14 cellular contexts compared by ENCODE assay signal in the genomic region with DNA sequence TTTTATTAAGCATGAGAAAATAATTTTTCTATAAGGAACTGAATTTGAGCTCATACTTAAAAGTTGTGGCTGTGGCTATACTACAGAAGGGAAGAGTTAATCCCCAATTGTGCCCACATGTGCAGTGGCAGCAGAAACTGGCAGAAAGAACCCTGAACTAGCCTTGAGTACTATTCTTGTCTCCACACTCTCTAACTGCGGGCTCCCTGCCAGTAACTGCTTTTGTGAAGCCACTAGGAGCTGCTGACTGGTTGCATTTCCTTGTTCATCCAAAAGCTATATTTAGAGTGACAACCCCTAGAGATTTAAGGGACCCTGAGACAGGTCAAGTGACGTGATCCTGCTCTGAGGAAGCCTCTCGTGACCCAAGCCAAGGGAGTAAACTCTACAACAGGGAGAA.
DNase-seq lines count a peak whose midpoint lies in the region; ATAC-seq, FAIRE-seq and TF ChIP-seq lines count a peak whose summit lies in the region.
"Had no signal": no experiment of that assay in that cellular context is flagged by ENCODE, and none has a peak within 500 bp of the region (broad histone marks: within the 10 kb centered on the region; RNA-seq: fewer than 3 reads in every experiment).

No MANE protein-coding gene starts in this region.

- H3K27me3 ChIP-seq in gastrocnemius medialis (no peaks in the 10 kb centered on the region), colonic mucosa (no peaks in the 10 kb centered on the region)

- no peak overlapping the region for H3K9ac ChIP-seq in colonic mucosa (ENCODE audit: low read depth in 2 of 2, low read length in 2 of 2)

- H3K27ac ChIP-seq in gastrocnemius medialis (peak overlapping the region; percentile 36 to 64 (median 54)), colonic mucosa (no peak overlapping the region)

- CTCF ChIA-PET in HEK293T (lab: Yijun Ruan, JAX): interaction anchor here (0.6 kb wide), 1 partner anchor 72 kb away, joined by 4 read pairs; no protein-coding TSS in a partner anchor

- no peak for TF ChIP-seq POLR2A in gastrocnemius medialis (IDR thresholded peaks at IDR 0.05)
- no peak for TF ChIP-seq POLR2A in GM12892 (IDR thresholded peaks at IDR 0.05; ENCODE audit: low read depth, low read length)

- ATAC-seq in gastrocnemius medialis: peak; percentile 82 to 87

- no peak overlapping the region for H3K4me3 ChIP-seq in astrocyte of the spinal cord (ENCODE audit: low read depth, low read length)
- peak overlapping the region in 1 of 4 donors; percentile 7 for H3K4me3 ChIP-seq in gastrocnemius medialis
- H3K4me3 ChIP-seq in colonic mucosa: no peak overlapping the region

- POLR2A ChIA-PET in HEK293T (lab: Yijun Ruan, JAX): no interaction called here

- H3K4me1 ChIP-seq in gastrocnemius medialis (peaks cover 33 to 37% of the 10 kb centered on the region in 2 donors), colonic mucosa (no peaks in the 10 kb centered on the region)

- intact Hi-C loops in gastrocnemius medialis (cut with DNase I; ENCODE audit: low total_unique reads): no loop called here
- intact Hi-C loops in colonic mucosa (cut with DNase I): no loop called here

- TF ChIP-seq CTCF in astrocyte of the spinal cord (IDR thresholded peaks at IDR 0.05; ENCODE audit: low read depth, low read length) (no peak), gastrocnemius medialis (IDR thresholded peaks at IDR 0.05 in 4 of 5, conservative IDR thresholded peaks at IDR 0.05 in 1 of 5) (no peak), colonic mucosa (IDR thresholded peaks at IDR 0.05) (no peak)

- H3K36me3 ChIP-seq in gastrocnemius medialis (no peaks in the 10 kb centered on the region), colonic mucosa (no peaks in the 10 kb centered on the region)

- in situ Hi-C loops in astrocyte of the spinal cord (cut with HindIII; ENCODE audit: low sequenced_read_pairs): no loop called here
- in situ Hi-C loops in gastrocnemius medialis (cut with MboI; ENCODE audit: low sequenced_read_pairs in 4 of 4): no loop called here

- no peak for FAIRE-seq in GM12892 (lab: Jason Lieb, UNC)
- FAIRE-seq: HTR-8/SVneo, small intestine had no signal

- no peaks in the 10 kb centered on the region for H3K9me3 ChIP-seq in gastrocnemius medialis
- no peaks in the 10 kb centered on the region for H3K9me3 ChIP-seq in colonic mucosa

- peak; percentile 43 to 64 for DNase-seq in Kasumi-1 (lab: John Stamatoyannopoulos, UW)
- peak; percentile 33 for DNase-seq in astrocyte of the spinal cord (ENCODE audit: low read depth, low spot score)
- peak; percentile 30 for DNase-seq in kidney tubule cell (ENCODE audit: low spot score)
- DNase-seq in gastrocnemius medialis: peak; percentile 61 to 81
- DNase-seq in GM12892 (ENCODE audit: insufficient read length): no peak
- no peak for DNase-seq in HEK293T (ENCODE audit: extremely low spot score)
- no peak for DNase-seq in activated naive CD4-positive, alpha-beta T cell treated with anti-CD3 and anti-CD28 coated beads, Interleukin-2, amount 50 U/mL, for 16 hours
- DNase-seq in colonic mucosa: no peak
- DNase-seq: activated naive CD8-positive, alpha-beta T cell treated with anti-CD3 and anti-CD28 coated beads, Interleukin-2, amount 10 ng/mL, durations not matched to agents 7 days and 5 days; effector memory CD4-positive, alpha-beta T cell; NCI-H1694; small intestine; T-helper 9 cell had no signal

TF ChIP-seq in HEK293T, 16 proteins besides CTCF, POLR2A, EP300 and RAD21:
- no peak for TF ChIP-seq NFRKB (IDR thresholded peaks at IDR 0.05)
- TF ChIP-seq FOXA1 (IDR thresholded peaks at IDR 0.05): no peak
- TF ChIP-seq ELF4 (IDR thresholded peaks at IDR 0.05): no peak
- TF ChIP-seq FOXK2 (IDR thresholded peaks at IDR 0.05): no peak
- TF ChIP-seq LEF1 (IDR thresholded peaks at IDR 0.05; ENCODE audit: borderline replicate concordance): no peak
- no peak for TF ChIP-seq BHLHE40 (IDR thresholded peaks at IDR 0.05; ENCODE audit: borderline replicate concordance)
- no peak for TF ChIP-seq TARDBP (IDR thresholded peaks at IDR 0.05)
- TF ChIP-seq ARNT (IDR thresholded peaks at IDR 0.05): no peak
- no peak for TF ChIP-seq CTBP1 (IDR thresholded peaks at IDR 0.05; ENCODE audit: borderline replicate concordance)
- TF ChIP-seq ZNF384 (IDR thresholded peaks at IDR 0.05): no peak
- TF ChIP-seq, protein P1, sequence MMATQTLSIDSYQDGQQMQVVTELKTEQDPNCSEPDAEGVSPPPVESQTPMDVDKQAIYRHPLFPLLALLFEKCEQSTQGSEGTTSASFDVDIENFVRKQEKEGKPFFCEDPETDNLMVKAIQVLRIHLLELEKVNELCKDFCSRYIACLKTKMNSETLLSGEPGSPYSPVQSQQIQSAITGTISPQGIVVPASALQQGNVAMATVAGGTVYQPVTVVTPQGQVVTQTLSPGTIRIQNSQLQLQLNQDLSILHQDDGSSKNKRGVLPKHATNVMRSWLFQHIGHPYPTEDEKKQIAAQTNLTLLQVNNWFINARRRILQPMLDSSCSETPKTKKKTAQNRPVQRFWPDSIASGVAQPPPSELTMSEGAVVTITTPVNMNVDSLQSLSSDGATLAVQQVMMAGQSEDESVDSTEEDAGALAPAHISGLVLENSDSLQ (IDR thresholded peaks at IDR 0.05): no peak
- no peak for TF ChIP-seq FOXM1 (IDR thresholded peaks at IDR 0.05; ENCODE audit: borderline replicate concordance)
- TF ChIP-seq L3MBTL2 (conservative IDR thresholded peaks at IDR 0.05): no peak
- no peak for TF ChIP-seq SUZ12 (IDR thresholded peaks at IDR 0.05)
- TF ChIP-seq HDGF (IDR thresholded peaks at IDR 0.05; ENCODE audit: borderline replicate concordance): no peak
- no peak for TF ChIP-seq SP1 (IDR thresholded peaks at IDR 0.05)
TF ChIP-seq in HEK293T: peak in this region for 0.

Comparison
In these comparisons a context has a peak if more than half of its experiments do, and no peak if none do; other contexts are left out.
1. DNase-seq: peak in Kasumi-1 (2 of 2), astrocyte of the spinal cord (single experiment), kidney tubule cell (single experiment) and gastrocnemius medialis (2 of 2); none in GM12892 (single experiment), HEK293T (single experiment), activated naive CD4-positive, alpha-beta T cell treated with anti-CD3 and anti-CD28 coated beads, Interleukin-2, amount 50 U/mL, for 16 hours (single experiment) and colonic mucosa (single experiment).